ENCODE assay signal across 35 cellular contexts in genomic region chr4:122379239-122379638, GRCh38. TPM values are rescaled to one million over a fixed set of nuclear protein-coding genes. Genes with fewer than 3 reads are reported as not detected.
"Had no signal": no experiment of that assay in that cellular context is flagged by ENCODE, and none has a peak within 500 bp of the region (broad histone marks: within the 10 kb centered on the region; RNA-seq: fewer than 3 reads in every experiment).

No MANE protein-coding gene starts in this region.

- FAIRE-seq: colon, pancreas, urothelium cell line had no signal

- H3K36me3 ChIP-seq: gastroesophageal sphincter, heart left ventricle, left ventricle myocardium inferior, neutrophil, pancreas, right lobe of liver, thoracic aorta, tibial nerve, upper lobe of left lung had no signal

- H3K4me1 ChIP-seq: gastroesophageal sphincter, heart left ventricle, left ventricle myocardium inferior, pancreas, right lobe of liver, tibial nerve, upper lobe of left lung had no signal

- H3K79me2 ChIP-seq: hepatocyte had no signal

- DNase-seq: cerebellar nuclear complex; effector CD8-positive, alpha-beta T cell; endodermal cell; foreskin fibroblast; left colon; left ventricle myocardium inferior; natural killer cell; right lobe of liver; stimulated activated CD4-positive, alpha-beta T cell treated with anti-CD3 and anti-CD28 coated beads, Interleukin-12 subunit alpha, Interleukin-12 subunit beta, amount 100 ng/mL, for 4 hours; stimulated activated CD4-positive, alpha-beta T cell treated with anti-CD3 and anti-CD28 coated beads, Interleukin-1b, Interleukin-23, amount 100 ng/mL, for 48 hours; stimulated activated CD4-positive, alpha-beta T cell treated with anti-CD3 and anti-CD28 coated beads, Interleukin-4, amount 100 ng/mL, for 24 hours; stimulated activated naive CD8-positive, alpha-beta T cell treated with anti-CD3 and anti-CD28 coated beads, Interleukin-15, Interleukin-2, amounts not matched to agents 100 U/mL and 50 U/mL, for 24 hours; substantia nigra had no signal

- H3K36me3 Mint-ChIP-seq: memory B cell; natural killer cell; stimulated activated effector memory CD8-positive, alpha-beta T cell treated with anti-CD3 and anti-CD28 coated beads, Interleukin-12 subunit alpha, Interleukin-12 subunit beta, amount 100 ng/mL, for 72 hours had no signal

- H3K4me2 ChIP-seq: hepatocyte, smooth muscle cell had no signal

- ATAC-seq: esophagus mucosa; gastroesophageal sphincter; heart left ventricle; left colon; natural killer cell; pancreas; stimulated activated naive CD8-positive, alpha-beta T cell treated with anti-CD3 and anti-CD28 coated beads, Interleukin-15, Interleukin-2, amounts not matched to agents 100 U/mL and 50 U/mL, for 24 hours had no signal

- H3K27me3 Mint-ChIP-seq: dendritic cell treated with granulocyte-macrophage colony-stimulating factor and Interleukin-4, amounts not matched to agents 40 ng/mL and 50 ng/mL, for 4 days; memory B cell had no signal

- H3K4me3 Mint-ChIP-seq: dendritic cell treated with granulocyte-macrophage colony-stimulating factor and Interleukin-4, amounts not matched to agents 40 ng/mL and 50 ng/mL, for 4 days; endodermal cell; memory B cell; natural killer cell; stimulated activated effector memory CD8-positive, alpha-beta T cell treated with anti-CD3 and anti-CD28 coated beads, Interleukin-12 subunit alpha, Interleukin-12 subunit beta, amount 100 ng/mL, for 72 hours had no signal

- H3K9me3 ChIP-seq: heart left ventricle, neutrophil, pancreas, right lobe of liver, thoracic aorta had no signal

- H3K4me3 ChIP-seq: gastroesophageal sphincter, heart left ventricle, hepatocyte, left ventricle myocardium inferior, lung, pancreas, right lobe of liver, smooth muscle cell, thoracic aorta, tibial nerve, upper lobe of left lung had no signal

- H2AFZ ChIP-seq: hepatocyte had no signal

- H3K27ac ChIP-seq: epithelial cell of prostate, gastroesophageal sphincter, heart left ventricle, hepatocyte, left ventricle myocardium inferior, neutrophil, pancreas, right lobe of liver, thoracic aorta, tibial nerve, upper lobe of left lung had no signal

- H3K27ac Mint-ChIP-seq: dendritic cell treated with granulocyte-macrophage colony-stimulating factor and Interleukin-4, amounts not matched to agents 40 ng/mL and 50 ng/mL, for 4 days; endodermal cell; memory B cell; natural killer cell; progenitor cell of endocrine pancreas; stimulated activated effector memory CD8-positive, alpha-beta T cell treated with anti-CD3 and anti-CD28 coated beads, Interleukin-12 subunit alpha, Interleukin-12 subunit beta, amount 100 ng/mL, for 72 hours had no signal

- H3K9me3 Mint-ChIP-seq: natural killer cell; stimulated activated effector memory CD8-positive, alpha-beta T cell treated with anti-CD3 and anti-CD28 coated beads, Interleukin-12 subunit alpha, Interleukin-12 subunit beta, amount 100 ng/mL, for 72 hours had no signal

- H3K27me3 ChIP-seq: gastroesophageal sphincter, heart left ventricle, hepatocyte, neutrophil, pancreas, right lobe of liver, tibial nerve, upper lobe of left lung had no signal

- H3K4me1 Mint-ChIP-seq: natural killer cell; stimulated activated effector memory CD8-positive, alpha-beta T cell treated with anti-CD3 and anti-CD28 coated beads, Interleukin-12 subunit alpha, Interleukin-12 subunit beta, amount 100 ng/mL, for 72 hours had no signal

RNA-seq across cellular contexts. Expression of gene ADAD1, which starts 0.4 kb away (rescaled TPM):
- total RNA-seq: endodermal cell, esophagus mucosa, gastroesophageal sphincter, heart left ventricle, hepatocyte, kidney epithelial cell, left colon, left ventricle myocardium inferior, lung, mononuclear cell, natural killer cell, omental fat pad, pancreas, progenitor cell of endocrine pancreas, right lobe of liver, smooth muscle cell, thoracic aorta, tibial nerve, upper lobe of left lung had no signal
- polyA plus RNA-seq: heart left ventricle, hepatocyte, lung, neural cell, pancreas, smooth muscle cell had no signal
